Comparison of ENCODE assay signal across 6 cellular contexts in genomic region chr9:135280666-135281065, GRCh38.
"Had no signal": no experiment of that assay in that cellular context is flagged by ENCODE, and none has a peak within 500 bp of the region (broad histone marks: within the 10 kb centered on the region; RNA-seq: fewer than 3 reads in every experiment).

No MANE protein-coding gene starts in this region.

- H3K9me3 ChIP-seq: HAP-1 had no signal

- H3K36me3 Mint-ChIP-seq: IgD-negative memory B cell had no signal

- H3K27ac ChIP-seq: HL-60 had no signal

- H3K4me3 Mint-ChIP-seq: GM23338, HFFc6, IgD-negative memory B cell had no signal

- H2AFZ ChIP-seq: GM23338 had no signal

- H3K36me3 ChIP-seq: HAP-1 had no signal

- H3K4me3 ChIP-seq: GM23338, HAP-1 had no signal

- H3K9me3 Mint-ChIP-seq: GM23338, IgD-negative memory B cell had no signal

- H3K4me1 Mint-ChIP-seq: IgD-negative memory B cell had no signal

- DNase-seq: HFFc6, KBM-7 had no signal

- H3K27ac Mint-ChIP-seq: GM23338, HFFc6, IgD-negative memory B cell had no signal

- H3K4me1 ChIP-seq: HAP-1 had no signal

- H3K4me2 ChIP-seq: GM23338 had no signal
